In genomic region chr7:24975647-24976260, GRCh38 we compare ENCODE assay signal across 19 cellular contexts. TPM values are rescaled to one million over a fixed set of nuclear protein-coding genes. Genes with fewer than 3 reads are reported as not detected.
A peak's percentile ranks its signal among the peaks of the same experiment; 100 is the strongest.
DNase-seq lines count a peak whose midpoint lies in the region; ATAC-seq and TF ChIP-seq lines count a peak whose summit lies in the region.
"Had no signal": no experiment of that assay in that cellular context is flagged by ENCODE, and none has a peak within 500 bp of the region (broad histone marks: within the 10 kb centered on the region; RNA-seq: fewer than 3 reads in every experiment).

No MANE protein-coding gene starts in this region.

- H3K4me1 ChIP-seq in CD4-positive, CD25-positive, alpha-beta regulatory T cell (ENCODE audit: control insufficient read depth, insufficient read depth, low read length, poor library complexity, severe bottlenecking): peaks cover 60% of the 10 kb centered on the region
- H3K4me1 ChIP-seq in GM23248 (ENCODE audit: insufficient read depth) (peaks cover 63% of the 10 kb centered on the region), left lung (peaks cover 0 to 16% of the 10 kb centered on the region in 2 donors), hepatocyte (ENCODE audit: insufficient read depth) (peaks cover 9% of the 10 kb centered on the region)

- CTCF ChIA-PET in WTC11 (lab: Charles Lee): interaction anchor here (0.5 kb wide), 1 partner anchor 110 kb away, joined by 3 read pairs; no protein-coding TSS in a partner anchor

- H3K9ac ChIP-seq in GM23248: 0 out of 2 replicates have a peak overlapping the region, but pooled peaks have one; percentile 3

- peak overlapping the region; percentile 38 for H3K4me2 ChIP-seq in GM23248 (ENCODE audit: unreplicated experiment)
- no peak overlapping the region for H3K4me2 ChIP-seq in hepatocyte

- H3K9me3 ChIP-seq in CD4-positive, CD25-positive, alpha-beta regulatory T cell (ENCODE audit: control insufficient read depth in 2 of 2, low read length in 2 of 2): no peaks in the 10 kb centered on the region
- no peaks in the 10 kb centered on the region for H3K9me3 ChIP-seq in GM23248 (ENCODE audit: low read depth)
- no peaks in the 10 kb centered on the region for H3K9me3 ChIP-seq in left lung
- no peaks in the 10 kb centered on the region for H3K9me3 ChIP-seq in hepatocyte (ENCODE audit: low read depth)

- no peak overlapping the region for H3K4me3 ChIP-seq in CD4-positive, CD25-positive, alpha-beta regulatory T cell (ENCODE audit: low read depth, low read length)
- H3K4me3 ChIP-seq in GM23248 (no peak overlapping the region), left lung (no peak overlapping the region), H7 (ENCODE audit: insufficient read depth, low read depth, low read length) (no peak overlapping the region), hepatocyte (no peak overlapping the region)
- H3K4me3 ChIP-seq: cardiac muscle cell had no signal

- H2AFZ ChIP-seq in GM23248 (no peak overlapping the region), hepatocyte (no peak overlapping the region)

- no peaks in the 10 kb centered on the region for H3K36me3 ChIP-seq in CD4-positive, CD25-positive, alpha-beta regulatory T cell (ENCODE audit: control insufficient read depth, insufficient read depth, low read length)
- H3K36me3 ChIP-seq in GM23248 (ENCODE audit: low read depth) (no peaks in the 10 kb centered on the region), left lung (no peaks in the 10 kb centered on the region), H7 (replicated peaks; ENCODE audit: control insufficient read depth, insufficient read depth, low read length) (no peaks in the 10 kb centered on the region), hepatocyte (replicated peaks; ENCODE audit: insufficient read depth, low read depth) (no peaks in the 10 kb centered on the region)
- H3K36me3 ChIP-seq: cardiac muscle cell had no signal

- no peaks in the 10 kb centered on the region for H3K9me2 ChIP-seq in GM23248 (ENCODE audit: insufficient read depth)
- H3K9me2 ChIP-seq in hepatocyte (replicated peaks; ENCODE audit: insufficient read depth): no peaks in the 10 kb centered on the region

- H4K20me1 ChIP-seq in GM23248 (ENCODE audit: insufficient read depth): no peaks in the 10 kb centered on the region
- no peaks in the 10 kb centered on the region for H4K20me1 ChIP-seq in hepatocyte (ENCODE audit: insufficient read depth, poor library complexity, severe bottlenecking)

- no peaks in the 10 kb centered on the region for H3K9me3 Mint-ChIP-seq in CD4-positive, CD25-positive, alpha-beta regulatory T cell
- H3K9me3 Mint-ChIP-seq in WTC11 (no peaks in the 10 kb centered on the region), glutamatergic neuron (ENCODE audit: unreplicated experiment) (peaks cover 7% of the 10 kb centered on the region)
- H3K9me3 Mint-ChIP-seq: naive thymus-derived CD4-positive, alpha-beta T cell had no signal

- H3K27me3 Mint-ChIP-seq in CD4-positive, CD25-positive, alpha-beta regulatory T cell: peaks cover 4% of the 10 kb centered on the region
- H3K27me3 Mint-ChIP-seq in WTC11 (ENCODE audit: low read depth) (peaks cover 19% of the 10 kb centered on the region), glutamatergic neuron (ENCODE audit: unreplicated experiment) (peaks cover 4% of the 10 kb centered on the region)
- H3K27me3 Mint-ChIP-seq: naive thymus-derived CD4-positive, alpha-beta T cell had no signal

- in situ Hi-C loops in GM23248 (cut with MboI): no loop called here

- H3K36me3 Mint-ChIP-seq in CD4-positive, CD25-positive, alpha-beta regulatory T cell: peaks cover 8% of the 10 kb centered on the region
- H3K36me3 Mint-ChIP-seq in WTC11: no peaks in the 10 kb centered on the region
- H3K36me3 Mint-ChIP-seq in glutamatergic neuron (ENCODE audit: unreplicated experiment): no peaks in the 10 kb centered on the region

- H3F3A ChIP-seq in GM23248 (ENCODE audit: insufficient read depth): peaks cover 43% of the 10 kb centered on the region

- ATAC-seq in CD4-positive, CD25-positive, alpha-beta regulatory T cell (ENCODE audit: low read depth in 2 of 2): no peak
- ATAC-seq in WTC11 (no peak), left lung (no peak), Right ventricle myocardium superior (ENCODE audit: poor library complexity) (no peak)
- ATAC-seq: esophagus mucosa; naive thymus-derived CD4-positive, alpha-beta T cell had no signal

- DNase-seq in CD4-positive, CD25-positive, alpha-beta regulatory T cell: no peak
- DNase-seq in GM23248 (no peak), WTC11 (ENCODE audit: low spot score) (no peak), glutamatergic neuron (no peak), left lung (no peak), Right ventricle myocardium superior (no peak), H7 (no peak), hepatocyte (ENCODE audit: low spot score) (no peak)
- DNase-seq: activated CD4-positive, CD25-positive, alpha-beta regulatory T cell; head of caudate nucleus; naive thymus-derived CD4-positive, alpha-beta T cell; NCI-H187 treated with DMSO at 0.1 percent for 48 hours; NCI-H446; NK-92 treated with Interleukin-12 subunit alpha and Interleukin-12 subunit beta, amount 100 ng/mL, for 24 hours; stimulated activated CD4-positive, alpha-beta T cell treated with anti-CD3 and anti-CD28 coated beads, Interleukin-4, amount 100 ng/mL, for 24 hours; substantia nigra had no signal

- H3K27ac ChIP-seq in CD4-positive, CD25-positive, alpha-beta regulatory T cell (ENCODE audit: insufficient read depth, low read length, poor library complexity, severe bottlenecking): no peak overlapping the region
- H3K27ac ChIP-seq in GM23248: peak overlapping the region; percentile 11; the same call in 1 of the 2 replicates
- H3K27ac ChIP-seq in left lung: no peak overlapping the region
- H3K27ac ChIP-seq in hepatocyte: no peak overlapping the region
- H3K27ac ChIP-seq: cardiac muscle cell, RWPE1 had no signal

- no peaks in the 10 kb centered on the region for H3K27me3 ChIP-seq in CD4-positive, CD25-positive, alpha-beta regulatory T cell (ENCODE audit: control insufficient read depth, insufficient read depth, low read length)
- no peaks in the 10 kb centered on the region for H3K27me3 ChIP-seq in GM23248 (replicated peaks; ENCODE audit: insufficient read depth)
- H3K27me3 ChIP-seq in left lung: peaks cover 0 to 22% of the 10 kb centered on the region in 2 donors
- H3K27me3 ChIP-seq in H7 (ENCODE audit: control insufficient read depth, insufficient read depth, low read length): peaks cover 6% of the 10 kb centered on the region
- no peaks in the 10 kb centered on the region for H3K27me3 ChIP-seq in hepatocyte

- intact Hi-C loops in left lung (cut with DNase I): no loop called here
- intact Hi-C loops in Right ventricle myocardium superior (cut with DNase I): loop anchor here (5.0 kb wide), 2 partner anchors 78 to 158 kb away; no protein-coding TSS in a partner anchor

- peak overlapping the region in 3 of 4 donors; percentile 2 to 71 (median 52) for H3K4me3 Mint-ChIP-seq in CD4-positive, CD25-positive, alpha-beta regulatory T cell
- no peak overlapping the region for H3K4me3 Mint-ChIP-seq in WTC11
- peak overlapping the region; percentile 11 for H3K4me3 Mint-ChIP-seq in glutamatergic neuron (ENCODE audit: unreplicated experiment)

- H3K79me2 ChIP-seq in GM23248 (ENCODE audit: insufficient read depth) (peaks cover 92% of the 10 kb centered on the region), hepatocyte (peaks cover 83% of the 10 kb centered on the region)

- 56 to 60% methylated on average over 4 of the region's 4 CpGs for WGBS in GM23248 (ENCODE audit: low coverage in 1 of 2, low lambda C conversion rate in 2 of 2, missing lambda C conversion rate in 2 of 2), 2 experiments
- WGBS in hepatocyte (ENCODE audit: low lambda C conversion rate, missing lambda C conversion rate): 84% methylated on average over 4 of the region's 4 CpGs

- TF ChIP-seq CTCF in WTC11 (IDR thresholded peaks at IDR 0.05): no peak
- TF ChIP-seq CTCF in glutamatergic neuron (IDR thresholded peaks at IDR 0.05; ENCODE audit: partially characterized antibody, unreplicated experiment): no peak
- TF ChIP-seq CTCF in left lung (IDR thresholded peaks at IDR 0.05): no peak
- TF ChIP-seq CTCF in hepatocyte (IDR thresholded peaks at IDR 0.05; ENCODE audit: poor library complexity): no peak

- POLR2A ChIA-PET in WTC11 (lab: Charles Lee): interaction anchor here (0.6 kb wide), 1 partner anchor 65 kb away, joined by 4 read pairs; no protein-coding TSS in a partner anchor

- no peak overlapping the region for H3K27ac Mint-ChIP-seq in CD4-positive, CD25-positive, alpha-beta regulatory T cell
- H3K27ac Mint-ChIP-seq in WTC11 (peak overlapping the region; percentile 12; the same call in 1 of the 2 replicates), glutamatergic neuron (ENCODE audit: unreplicated experiment) (no peak overlapping the region)

- peaks cover 50 to 83% (median 65%) of the 10 kb centered on the region in 4 donors for H3K4me1 Mint-ChIP-seq in CD4-positive, CD25-positive, alpha-beta regulatory T cell
- H3K4me1 Mint-ChIP-seq in WTC11 (peaks cover 64% of the 10 kb centered on the region), glutamatergic neuron (ENCODE audit: low read depth, unreplicated experiment) (peaks cover 50% of the 10 kb centered on the region)

TF ChIP-seq in WTC11, 78 proteins besides CTCF, POLR2A, EP300 and RAD21 (continues in another document):
- no peak for TF ChIP-seq JUN (CRISPR knock-in tag; IDR thresholded peaks at IDR 0.05)
- no peak for TF ChIP-seq RELA (CRISPR knock-in tag; IDR thresholded peaks at IDR 0.05; ENCODE audit: borderline replicate concordance)
- TF ChIP-seq ZNF416 (CRISPR knock-in tag; IDR thresholded peaks at IDR 0.05): no peak
- no peak for TF ChIP-seq E2F5 (CRISPR knock-in tag; IDR thresholded peaks at IDR 0.05)

RNA-seq across cellular contexts. Expression of gene OSBPL3, which starts 4.2 kb away (rescaled TPM):
- 43.0 TPM for total RNA-seq in CD4-positive, CD25-positive, alpha-beta regulatory T cell
- 10 to 100 TPM in 2 of 4 donors, 1 to 10 TPM in 2; 9.1 to 14.5 (median 11.9) TPM for polyA plus RNA-seq in CD4-positive, CD25-positive, alpha-beta regulatory T cell
- total RNA-seq in GM23248 (2014; rRNA removed; shearing (Covaris generic)): 25.8 and 28.2 TPM in 2 replicates
- polyA plus RNA-seq in GM23248 (2016; fragmentation: Nextera tagmentation; extraction: Ambion mirVana) (21.8 and 24.2 TPM in 2 replicates), hepatocyte (11.4 and 13.7 TPM in 2 replicates)
- total RNA-seq in WTC11 (2021) (16.0 to 20.2 TPM (median 17.1 TPM) in 3 replicates), glutamatergic neuron (ENCODE audit: unreplicated experiment) (37.5 TPM), left lung (10 to 100 TPM; 21.4 to 30.5 TPM), Right ventricle myocardium superior (8.4 TPM), hepatocyte (18.0 and 19.1 TPM in 2 replicates)
- total RNA-seq in H7 (2014; rRNA removed; shearing (Covaris generic)): 8.8 and 9.3 TPM in 2 replicates
